Comparison of ENCODE assay signal across 20 cellular contexts in genomic region chr4:82756061-82756460, GRCh38.
"Had no signal": no experiment of that assay in that cellular context is flagged by ENCODE, and none has a peak within 500 bp of the region (broad histone marks: within the 10 kb centered on the region; RNA-seq: fewer than 3 reads in every experiment).

No MANE protein-coding gene starts in this region.

- H3K36me3 ChIP-seq: SJCRH30 had no signal

- H3K4me3 ChIP-seq: SJCRH30 had no signal

- H3K27ac ChIP-seq: RWPE1, SJCRH30 had no signal

- DNase-seq: Karpas-422, KG1, MM.1S, NCI-H1092 treated with DMSO at 0.1 percent for 48 hours, NCI-H1436, NCI-H187, NCI-H2029, NCI-H2081 treated with DMSO at 0.1 percent for 48 hours, NCI-H2171, NCI-H226, NCI-H510A, NCI-H524 treated with DMSO at 0.1 percent for 48 hours, NCI-H69, NCI-H774, PC-3, SHP77 treated with DMSO at 0.1 percent for 48 hours, SJCRH30 had no signal

- H3K9me3 ChIP-seq: SJCRH30 had no signal

- ATAC-seq: Panc1, PC-3, SK-N-SH treated with all-trans-retinoic acid at 6 μM for 48 hours had no signal

- H3K27me3 ChIP-seq: SJCRH30 had no signal
